16 cellular contexts compared by ENCODE assay signal in genomic region chr12:117360551-117361311, GRCh38. TPM values are rescaled to one million over a fixed set of nuclear protein-coding genes. Genes with fewer than 3 reads are reported as not detected.
DNase-seq lines count a peak whose midpoint lies in the region; ATAC-seq, FAIRE-seq and TF ChIP-seq lines count a peak whose summit lies in the region.
"Had no signal": no experiment of that assay in that cellular context is flagged by ENCODE, and none has a peak within 500 bp of the region (broad histone marks: within the 10 kb centered on the region; RNA-seq: fewer than 3 reads in every experiment).

No MANE protein-coding gene starts in this region.

- no peak for TF ChIP-seq RAD21 in K562 (CRISPR knock-in tag; conservative IDR thresholded peaks at IDR 0.05 in 1 of 2, IDR thresholded peaks at IDR 0.05 in 1 of 2)

- CTCF ChIA-PET in K562 (lab: Yijun Ruan, JAX; ENCODE audit: low intra/inter-chr PET ratio) = no interaction called here

- H3K9me1 ChIP-seq in K562 (ENCODE audit: control insufficient read depth, insufficient read depth, low read length) (no peaks in the 10 kb centered on the region), keratinocyte (ENCODE audit: control insufficient read depth, extremely low read depth, insufficient read depth, low read length) (no peaks in the 10 kb centered on the region)

- H3K4me2 ChIP-seq in K562 (ENCODE audit: insufficient read depth, low read length) = no peak overlapping the region
- H3K4me2 ChIP-seq in keratinocyte (ENCODE audit: control insufficient read depth, extremely low read depth, insufficient read depth, low read depth, low read length) = peak overlapping the region; percentile 92
- H3K4me2 ChIP-seq in smooth muscle cell = peak overlapping the region; percentile 71

- no peaks in the 10 kb centered on the region; the same call in 1 of the 2 replicates for H4K20me1 ChIP-seq in K562 (replicated peaks; ENCODE audit: control insufficient read depth, insufficient read depth, low read length)
- no peaks in the 10 kb centered on the region for H4K20me1 ChIP-seq in keratinocyte (ENCODE audit: control insufficient read depth, extremely low read depth, insufficient read depth, low read length)
- H4K20me1 ChIP-seq in smooth muscle cell (ENCODE audit: low read depth) = no peaks in the 10 kb centered on the region

- H3K27ac ChIP-seq in K562 (ENCODE audit: extremely low read depth, low read depth, low read length) (no peak overlapping the region), keratinocyte (ENCODE audit: control insufficient read depth, insufficient read depth, low read length) (peak overlapping the region; percentile 74), smooth muscle cell (ENCODE audit: low read depth) (no peak overlapping the region), small intestine (ENCODE audit: low read depth in 1 of 2, low read length in 1 of 2) (no peak overlapping the region)
- H3K27ac ChIP-seq: SJCRH30 had no signal

- H3K9ac ChIP-seq in K562 (ENCODE audit: insufficient read depth in 1 of 2, low read depth in 2 of 2, low read length in 2 of 2) = no peak overlapping the region
- H3K9ac ChIP-seq in keratinocyte (ENCODE audit: control insufficient read depth, extremely low read depth, insufficient read depth, low read length) = peak overlapping the region; percentile 82
- no peak overlapping the region for H3K9ac ChIP-seq in smooth muscle cell (ENCODE audit: low read depth)

- 13% methylated on average over 30 of the region's 86 CpGs for WGBS in K562 (ENCODE audit: insufficient coverage, low coverage, missing lambda C conversion rate)
- 2% methylated on average over 51 of the region's 86 CpGs for WGBS in smooth muscle cell (ENCODE audit: low lambda C conversion rate)
- WGBS in small intestine, 3 donors = 2 to 14% (median 14%) methylated on average over 59 to 86 of the region's 86 CpGs

- no peak for TF ChIP-seq POLR2A in K562 (conservative IDR thresholded peaks at IDR 0.05)

- ATAC-seq in K562 (no peak), HG03565 (IDR thresholded peaks at IDR 0.05; ENCODE audit: unreplicated experiment) (no peak)

- no peak overlapping the region for H2AFZ ChIP-seq in K562 (ENCODE audit: low read depth, low read length)
- H2AFZ ChIP-seq in keratinocyte (ENCODE audit: control insufficient read depth, low read length) = peak overlapping the region; percentile 78
- no peak overlapping the region for H2AFZ ChIP-seq in smooth muscle cell (ENCODE audit: low read depth)

- no peak for FAIRE-seq in K562 (lab: Jason Lieb, UNC)
- no peak for FAIRE-seq in keratinocyte (lab: Jason Lieb, UNC)
- no peak for FAIRE-seq in small intestine (lab: Jason Lieb, UNC)
- FAIRE-seq: A204.1, H54, kidney had no signal

- no peaks in the 10 kb centered on the region for H3K79me2 ChIP-seq in K562 (ENCODE audit: control insufficient read depth, insufficient read depth, low read length)
- H3K79me2 ChIP-seq in keratinocyte (ENCODE audit: control insufficient read depth, insufficient read depth, low read length) = peaks cover 29% of the 10 kb centered on the region
- no peaks in the 10 kb centered on the region for H3K79me2 ChIP-seq in smooth muscle cell (ENCODE audit: low read depth)

- H3K36me3 ChIP-seq in K562 (ENCODE audit: control insufficient read depth, insufficient read depth, low read length) = no peaks in the 10 kb centered on the region
- peaks cover 6 to 11% of the 10 kb centered on the region in 2 experiments for H3K36me3 ChIP-seq in keratinocyte (ENCODE audit: control insufficient read depth in 2 of 2, extremely low read depth in 1 of 2, insufficient read depth in 2 of 2, low read length in 2 of 2)
- no peaks in the 10 kb centered on the region for H3K36me3 ChIP-seq in smooth muscle cell (ENCODE audit: low read depth)
- H3K36me3 ChIP-seq in small intestine (ENCODE audit: control insufficient read depth in 2 of 2, insufficient read depth in 2 of 2, low read length in 2 of 2) = no peaks in the 10 kb centered on the region

- H3K4me3 ChIP-seq in K562 = no peak overlapping the region
- H3K4me3 ChIP-seq in keratinocyte (ENCODE audit: control insufficient read depth in 2 of 3, extremely low read depth in 1 of 3, insufficient read depth in 2 of 3, low read depth in 1 of 3, low read length in 3 of 3) = peak overlapping the region; percentile 74 to 89 (median 79)
- H3K4me3 ChIP-seq in smooth muscle cell = peak overlapping the region; percentile 16
- H3K4me3 ChIP-seq in small intestine (ENCODE audit: low read depth in 1 of 2, low read length in 2 of 2) = no peak overlapping the region
- H3K4me3 ChIP-seq: SJCRH30 had no signal

- no TSS peak for BruUV-seq in K562 (replicated peaks; lab: Mats Ljungman, UMichigan)

- H3K9me3 ChIP-seq in K562 (replicated peaks; ENCODE audit: control insufficient read depth, insufficient read depth, low read depth, low read length) (no peaks in the 10 kb centered on the region), keratinocyte (ENCODE audit: control insufficient read depth, low read depth, low read length) (no peaks in the 10 kb centered on the region), smooth muscle cell (replicated peaks; ENCODE audit: low read depth) (no peaks in the 10 kb centered on the region), small intestine (ENCODE audit: control insufficient read depth, low read depth) (no peaks in the 10 kb centered on the region)
- H3K9me3 ChIP-seq: SJCRH30 had no signal

- in situ Hi-C loops in K562 (cut with MboI) = no loop called here

- peaks cover 2 to 52% of the 10 kb centered on the region in 2 experiments; a peak in 2 of 5 replicates for H3K27me3 ChIP-seq in K562 (ENCODE audit: control insufficient read depth in 2 of 2, insufficient read depth in 2 of 2, low read length in 2 of 2)
- peaks cover 4% of the 10 kb centered on the region for H3K27me3 ChIP-seq in keratinocyte (ENCODE audit: control insufficient read depth, extremely low read depth, insufficient read depth, low read length)
- peaks cover 97% of the 10 kb centered on the region for H3K27me3 ChIP-seq in smooth muscle cell (ENCODE audit: low read depth)
- H3K27me3 ChIP-seq in small intestine (ENCODE audit: control insufficient read depth in 2 of 2, insufficient read depth in 2 of 2, low read length in 2 of 2) = peaks cover 6 to 29% of the 10 kb centered on the region in 2 donors
- H3K27me3 ChIP-seq: SJCRH30 had no signal

- peaks cover 0 to 6% of the 10 kb centered on the region in 2 experiments; a peak in 1 of 5 replicates for H3K4me1 ChIP-seq in K562 (replicated peaks in 1 of 2; ENCODE audit: control insufficient read depth in 2 of 2, insufficient read depth in 2 of 2, low read length in 2 of 2)
- H3K4me1 ChIP-seq in keratinocyte (ENCODE audit: control insufficient read depth, extremely low read depth, insufficient read depth, low read length) = peaks cover 21% of the 10 kb centered on the region
- H3K4me1 ChIP-seq in smooth muscle cell (ENCODE audit: low read depth) = no peaks in the 10 kb centered on the region
- no peaks in the 10 kb centered on the region for H3K4me1 ChIP-seq in small intestine (ENCODE audit: control insufficient read depth in 2 of 2, insufficient read depth in 1 of 2, low read depth in 1 of 2, low read length in 1 of 2)

- H3F3A ChIP-seq in smooth muscle cell (ENCODE audit: low read depth) = no peaks in the 10 kb centered on the region

- TF ChIP-seq CTCF in K562 (IDR thresholded peaks at IDR 0.05 in 2 of 3, conservative IDR thresholded peaks at IDR 0.05 in 1 of 3; ENCODE audit: insufficient read depth in 2 of 3, low read depth in 1 of 3, low read length in 3 of 3) (no peak), keratinocyte (optimal IDR thresholded peaks at IDR 0.05 in 1 of 3, IDR thresholded peaks at IDR 0.05 in 1 of 3, conservative IDR thresholded peaks at IDR 0.05 in 1 of 3; ENCODE audit: extremely low read depth in 1 of 3, insufficient read depth in 2 of 3, low read length in 3 of 3) (no peak), smooth muscle cell (IDR thresholded peaks at IDR 0.05; ENCODE audit: borderline replicate concordance, insufficient read depth, poor library complexity, severe bottlenecking) (no peak)

- intact Hi-C loops in K562 (cut with micrococcal nuclease) = loop anchor here (10.0 kb wide), 1 partner anchor 126 kb away; no protein-coding TSS in a partner anchor

- dilution Hi-C loops in keratinocyte (cut with MboI; ENCODE audit: extremely low pct_ligation_motif_present, low sequenced_read_pairs) = loop anchor here (25.0 kb wide), 1 partner anchor 477 kb away; no protein-coding TSS in a partner anchor

- POLR2A ChIA-PET in K562 (lab: Yijun Ruan, JAX) = interaction anchor here (0.6 kb wide), 1 partner anchor 16 kb away, joined by 3 read pairs; no protein-coding TSS in a partner anchor

- TF ChIP-seq EP300 in K562 (IDR thresholded peaks at IDR 0.05; ENCODE audit: low read length) = no peak

- DNase-seq in NCI-H1417 (lab: John Stamatoyannopoulos, UW) (peak in 2 of 3 experiments; percentile 41 to 42), NCI-H1417 treated with DMSO at 0.1 percent for 48 hours (lab: John Stamatoyannopoulos, UW) (no peak), K562 (ENCODE audit: extremely low read depth in 1 of 4, low spot score in 3 of 4) (no peak), keratinocyte (ENCODE audit: low read depth, low spot score) (no peak), smooth muscle cell (lab: John Stamatoyannopoulos, UW; ENCODE audit: unreplicated experiment) (no peak), small intestine (no peak), OCI-M2 (lab: John Stamatoyannopoulos, UW; ENCODE audit: unreplicated experiment) (no peak)
- DNase-seq: activated T-cell treated with anti-CD3 and anti-CD28 coated beads, Interleukin-2, amount 50 U/mL, for 24 hours; kidney; NCI-H524 treated with DMSO at 0.1 percent for 48 hours; SJCRH30; stimulated activated CD4-positive, alpha-beta T cell treated with anti-CD3 and anti-CD28 coated beads, Interleukin-4, amount 100 ng/mL, for 24 hours had no signal

RNA-seq across cellular contexts. Expression of gene NOS1, which starts 0.7 kb away (rescaled TPM):
- total RNA-seq in K562 (2011; cell fraction: chromatin; rRNA removed; ENCODE audit: low replicate concordance) = not detected in 2 replicates
- not detected in 2 replicates for total RNA-seq in K562 (2011; cell fraction: nucleolus; rRNA removed)
- not detected in 2 replicates for total RNA-seq in K562 (2011; cell fraction: nucleoplasm; rRNA removed)
- total RNA-seq in K562 (2014; rRNA removed) = not detected in 2 replicates
- total RNA-seq in K562 (2014; rRNA removed; fragmentation: Illumina TruSeq; extraction: Trizol) = not detected in 2 replicates
- not detected in 2 replicates for total RNA-seq in K562 (2015; rRNA removed; fragmentation: Illumina TruSeq; extraction: Trizol)
- 0.02 TPM in 1 of 2 replicates, not detected in the other for total RNA-seq in K562 (2021)
- not detected in 2 replicates for polyA plus RNA-seq in K562 (2011; rRNA removed)
- not detected in 2 replicates for polyA plus RNA-seq in K562 (2011; cell fraction: cytosol; rRNA removed)
- not detected in 2 replicates for polyA plus RNA-seq in K562 (2011; cell fraction: nucleus; rRNA removed)
- polyA plus RNA-seq in K562 (2012) = not detected in 2 replicates
- polyA plus RNA-seq in K562 (2014; fragmentation: Illumina TruSeq; extraction: Trizol) = not detected in 2 replicates
- not detected for polyA plus RNA-seq in K562 (2014; fragmentation: Nextera tagmentation; extraction: Ambion mirVana)
- not detected in 2 replicates for polyA plus RNA-seq in K562 (2014; rRNA removed)
- not detected in 2 replicates for polyA minus RNA-seq in K562 (2011; rRNA and poly(A)+ RNA removed)
- polyA minus RNA-seq in K562 (2011; cell fraction: cytosol; rRNA and poly(A)+ RNA removed) = not detected in 2 replicates
- not detected in 2 replicates for polyA minus RNA-seq in K562 (2011; cell fraction: nucleus; rRNA and poly(A)+ RNA removed)
- 2.8 to 11.4 TPM (median 5.6 TPM) in 3 replicates for polyA plus RNA-seq in keratinocyte
- 1.8 TPM for polyA plus RNA-seq in keratinocyte (2011; ENCODE audit: low read depth)
- 6.2 and 7.2 TPM in 2 replicates for polyA plus RNA-seq in keratinocyte (2011; cell fraction: cytosol; rRNA removed)
- polyA plus RNA-seq in keratinocyte (2011; cell fraction: nucleus; rRNA removed) = 22.0 and 23.8 TPM in 2 replicates
- 3.9 and 15.9 TPM in 2 replicates for polyA plus RNA-seq in keratinocyte (2012; ENCODE audit: low replicate concordance)
- 9.7 to 66.6 TPM (median 22.5 TPM) in 3 replicates for polyA minus RNA-seq in keratinocyte
- 13.2 TPM for polyA minus RNA-seq in keratinocyte (2011; cell fraction: cytosol; rRNA and poly(A)+ RNA removed)
- 22.1 and 29.6 TPM in 2 replicates for polyA minus RNA-seq in keratinocyte (2011; cell fraction: nucleus; rRNA and poly(A)+ RNA removed)
- 0.09 TPM in 1 of 2 replicates, not detected in the other for total RNA-seq in smooth muscle cell
- not detected in 2 replicates for polyA plus RNA-seq in smooth muscle cell
- under 1 TPM in 2 of 3 donors, not detected in 1; under 0.01 to 0.79 TPM for polyA plus RNA-seq in small intestine
- total RNA-seq: osteoblast had no signal

Comparison
In these comparisons a context has a peak if more than half of its experiments do, and no peak if none do; other contexts are left out.
1. DNase-seq: peak in NCI-H1417 (2 of 3); none in NCI-H1417 treated with DMSO at 0.1 percent for 48 hours (single experiment), K562 (0 of 4), keratinocyte (single experiment), smooth muscle cell (single experiment), small intestine (single experiment) and OCI-M2 (single experiment).
2. H3K4me3 ChIP-seq: peak in keratinocyte (3 of 3) and smooth muscle cell (single experiment); none in K562 (single experiment) and small intestine (0 of 2).